8 cellular contexts compared by ENCODE assay signal in genomic region chr3:170055209-170055608, GRCh38.
DNase-seq lines count a peak whose midpoint lies in the region; ATAC-seq lines count a peak whose summit lies in the region.

No MANE protein-coding gene starts in this region.

- DNase-seq in epithelial cell of prostate (ENCODE audit: low read depth, low spot score) = peak; percentile 49
- DNase-seq in GOT3 (lab: John Stamatoyannopoulos, UW) = no peak
- no peak for DNase-seq in DMS153 (lab: John Stamatoyannopoulos, UW)
- DNase-seq in DMS53 (lab: John Stamatoyannopoulos, UW) = no peak
- DNase-seq in NCI-H82 treated with DMSO at 0.1 percent for 48 hours (lab: John Stamatoyannopoulos, UW; ENCODE audit: unreplicated experiment) = no peak

- ATAC-seq in GM18498 (IDR thresholded peaks at IDR 0.05; ENCODE audit: unreplicated experiment) = peak; percentile 61
- peak; percentile 60 for ATAC-seq in GM21528 (IDR thresholded peaks at IDR 0.05; ENCODE audit: low FRiP score, unreplicated experiment)
- ATAC-seq in HG03558 (IDR thresholded peaks at IDR 0.05; ENCODE audit: extremely low read depth, unreplicated experiment) = peak; percentile 55

- H3K27ac ChIP-seq in epithelial cell of prostate = no peak overlapping the region
